18 cellular contexts compared by ENCODE assay signal in the genomic region with DNA sequence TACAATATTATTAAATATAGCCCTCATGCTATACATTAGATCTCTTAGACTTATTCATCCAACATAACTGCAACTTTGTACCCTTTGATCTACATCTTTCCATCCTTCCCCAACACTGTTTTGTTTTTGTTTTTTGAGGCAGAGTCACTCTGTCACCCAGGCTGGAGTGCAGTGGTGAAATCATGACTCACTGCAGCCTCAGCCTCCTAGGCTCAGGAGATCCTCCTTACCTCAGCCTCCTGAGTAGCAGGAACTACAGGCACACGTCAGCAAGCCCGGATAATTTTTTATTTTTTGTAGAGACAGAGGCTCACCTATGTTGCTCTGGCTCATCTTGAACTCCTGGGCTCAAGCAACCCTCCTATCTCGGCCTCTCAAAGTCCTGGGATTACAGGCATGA.
"Had no signal": no experiment of that assay in that cellular context is flagged by ENCODE, and none has a peak within 500 bp of the region (broad histone marks: within the 10 kb centered on the region; RNA-seq: fewer than 3 reads in every experiment).

No MANE protein-coding gene starts in this region.

- H3K9me3 ChIP-seq: esophagus squamous epithelium, left lung, stomach, thoracic aorta had no signal

- H3K27ac ChIP-seq: esophagus squamous epithelium, left lung, stomach, thoracic aorta had no signal

- H3K4me3 Mint-ChIP-seq: activated naive CD8-positive, alpha-beta T cell; brain; central memory CD8-positive, alpha-beta T cell; dendritic cell treated with granulocyte-macrophage colony-stimulating factor and Interleukin-4, amounts not matched to agents 40 ng/mL and 50 ng/mL, for 4 days; memory B cell; nephron had no signal

- ATAC-seq: left lung had no signal

- H3K27ac Mint-ChIP-seq: activated naive CD8-positive, alpha-beta T cell; activated T-helper 2 cell treated with anti-CD3 and anti-CD28 coated beads, Interferon-gamma antibody, Interleukin-2, Interleukin-4, amounts not matched to agents 10 μg/mL and 5 μg/mL and 100 μg/mL, durations not matched to agents 14 hours and 24 hours and 36 hours; dendritic cell treated with granulocyte-macrophage colony-stimulating factor and Interleukin-4, amounts not matched to agents 40 ng/mL and 50 ng/mL, for 4 days; memory B cell; nephron had no signal

- H3K4me3 ChIP-seq: esophagus squamous epithelium, left lung, stomach, thoracic aorta had no signal

- H3K27me3 Mint-ChIP-seq: activated naive CD8-positive, alpha-beta T cell; brain; central memory CD8-positive, alpha-beta T cell; dendritic cell treated with granulocyte-macrophage colony-stimulating factor and Interleukin-4, amounts not matched to agents 40 ng/mL and 50 ng/mL, for 4 days; memory B cell had no signal

- H3K9me3 Mint-ChIP-seq: central memory CD8-positive, alpha-beta T cell had no signal

- DNase-seq: activated CD4-positive, CD25-positive, alpha-beta regulatory T cell treated with anti-CD3 and anti-CD28 coated beads, Interleukin-2, amount 50 U/mL, for 72 hours; activated T-cell treated with anti-CD3 and anti-CD28 coated beads for 4 hours; amygdala; esophagus squamous epithelium; foreskin melanocyte; islet precursor cell; left lung; stimulated activated CD4-positive, alpha-beta T cell treated with anti-CD3 and anti-CD28 coated beads, Interleukin-15, amount 100 ng/mL, for 24 hours; stimulated activated CD4-positive, alpha-beta T cell treated with anti-CD3 and anti-CD28 coated beads, Interleukin-4, amount 100 ng/mL, for 24 hours; stomach had no signal

- H3K27me3 ChIP-seq: esophagus squamous epithelium, left lung, stomach had no signal
